Comparison of ENCODE assay signal across 2 cellular contexts in the genomic region with DNA sequence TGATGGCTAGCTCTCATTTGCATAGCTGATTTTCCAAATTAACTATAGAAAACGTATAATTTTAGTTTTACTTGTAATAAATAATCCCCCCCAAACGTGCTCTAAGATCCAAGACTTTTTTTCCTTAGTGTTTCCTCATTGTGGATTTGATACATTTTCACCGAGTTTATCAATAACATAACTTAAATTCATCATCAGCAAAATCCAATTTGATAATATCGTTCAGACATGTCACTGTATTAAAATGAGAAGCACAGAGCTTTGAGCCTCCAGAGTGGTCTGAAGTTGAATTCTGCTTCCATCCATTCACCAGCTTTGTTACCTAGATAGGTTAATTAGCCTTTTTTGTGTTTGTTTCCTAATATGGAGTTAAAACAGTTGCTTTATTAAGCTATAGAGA.
TF ChIP-seq lines count a peak whose summit lies in the region.

No MANE protein-coding gene starts in this region.

TF ChIP-seq in HepG2, 621 proteins besides CTCF, POLR2A, EP300 and RAD21:
- no peak for TF ChIP-seq ZNF530 (CRISPR knock-in tag; IDR thresholded peaks at IDR 0.05; ENCODE audit: low read depth)
- peak; percentile 12; the same call in 1 of the 2 replicates for TF ChIP-seq MAFF (IDR thresholded peaks at IDR 0.05; ENCODE audit: low read depth, low read length)
- peak in 1 of 2 experiments; percentile 40; a peak in 2 of 4 replicates for TF ChIP-seq MAFK (conservative IDR thresholded peaks at IDR 0.05 in 1 of 2, IDR thresholded peaks at IDR 0.05 in 1 of 2; ENCODE audit: low read length in 2 of 2)
- no peak for TF ChIP-seq FOXJ3 (CRISPR knock-in tag; IDR thresholded peaks at IDR 0.05; ENCODE audit: borderline replicate concordance)
- TF ChIP-seq, protein P1, sequence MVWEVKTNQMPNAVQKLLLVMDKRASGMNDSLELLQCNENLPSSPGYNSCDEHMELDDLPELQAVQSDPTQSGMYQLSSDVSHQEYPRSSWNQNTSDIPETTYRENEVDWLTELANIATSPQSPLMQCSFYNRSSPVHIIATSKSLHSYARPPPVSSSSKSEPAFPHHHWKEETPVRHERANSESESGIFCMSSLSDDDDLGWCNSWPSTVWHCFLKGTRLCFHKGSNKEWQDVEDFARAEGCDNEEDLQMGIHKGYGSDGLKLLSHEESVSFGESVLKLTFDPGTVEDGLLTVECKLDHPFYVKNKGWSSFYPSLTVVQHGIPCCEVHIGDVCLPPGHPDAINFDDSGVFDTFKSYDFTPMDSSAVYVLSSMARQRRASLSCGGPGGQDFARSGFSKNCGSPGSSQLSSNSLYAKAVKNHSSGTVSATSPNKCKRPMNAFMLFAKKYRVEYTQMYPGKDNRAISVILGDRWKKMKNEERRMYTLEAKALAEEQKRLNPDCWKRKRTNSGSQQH (CRISPR knock-in tag; IDR thresholded peaks at IDR 0.05; ENCODE audit: low read depth) = no peak
- TF ChIP-seq AGO2 (optimal IDR thresholded peaks at IDR 0.05; ENCODE audit: low read depth, low read length) = no peak
- no peak for TF ChIP-seq NR1H2 (CRISPR knock-in tag; IDR thresholded peaks at IDR 0.05; ENCODE audit: borderline replicate concordance, low read depth)
- TF ChIP-seq ZNF792 (CRISPR knock-in tag; IDR thresholded peaks at IDR 0.05) = no peak
- TF ChIP-seq SMARCC2 (IDR thresholded peaks at IDR 0.05) = no peak
TF ChIP-seq in HepG2: peak in this region for 2.

TF ChIP-seq in K562, 482 proteins besides CTCF, POLR2A, EP300 and RAD21:
- no peak for TF ChIP-seq HEY1 (CRISPR knock-in tag; IDR thresholded peaks at IDR 0.05; ENCODE audit: borderline replicate concordance)
- TF ChIP-seq ZNF316 (IDR thresholded peaks at IDR 0.05) = peak; percentile 88
- peak; percentile 61 for TF ChIP-seq C11orf30 (IDR thresholded peaks at IDR 0.05; ENCODE audit: low read depth)
